In genomic region chr9:96388144-96388543, GRCh38 we compare ENCODE assay signal across 8 cellular contexts.
"Had no signal": no experiment of that assay in that cellular context is flagged by ENCODE, and none has a peak within 500 bp of the region (broad histone marks: within the 10 kb centered on the region; RNA-seq: fewer than 3 reads in every experiment).

No MANE protein-coding gene starts in this region.

- DNase-seq: GM23248, GOT3, H7, HFFc6 had no signal

- H2AFZ ChIP-seq: GM23248 had no signal

- H3K27ac ChIP-seq: GM23248 had no signal

- H3K4me3 ChIP-seq: GM23248, HAP-1, K562 had no signal

- H3K9me3 ChIP-seq: HAP-1 had no signal

- FAIRE-seq: HTR-8/SVneo, K562 had no signal

- ATAC-seq: HCT116, K562 had no signal

- H3K9ac ChIP-seq: GM23248 had no signal
